In genomic region chr17:44503080-44503842, GRCh38 we compare ENCODE assay signal across 8 cellular contexts. TPM values are rescaled to one million over a fixed set of nuclear protein-coding genes. Genes with fewer than 3 reads are reported as not detected.
DNase-seq lines count a peak whose midpoint lies in the region; TF ChIP-seq lines count a peak whose summit lies in the region.

Gene GPATCH8, minus strand, starts transcription at chr17:44503406. Its CDS starts 36 bp downstream, at chr17:44503370.

- H3K9ac ChIP-seq in neuronal stem cell (ENCODE audit: low read depth, low read length, poor library complexity) (peak within 1 kb of the TSS; percentile 89), subcutaneous abdominal adipose tissue (ENCODE audit: low read length in 5 of 5) (peak within 1 kb of the TSS; percentile 94 to 98 (median 95))

- H3K4ac ChIP-seq in neuronal stem cell (ENCODE audit: low read length), result peak within 1 kb of the TSS; percentile 31

- H3K9me3 ChIP-seq in SJSA1 (replicated peaks), result no peaks in the 10 kb centered on the region
- peaks cover 0 to 2% of the 10 kb centered on the region in 2 donors for H3K9me3 ChIP-seq in neuronal stem cell (replicated peaks in 1 of 2; ENCODE audit: control insufficient read depth in 2 of 2, insufficient read depth in 1 of 2, low read depth in 1 of 2, low read length in 2 of 2)
- H3K9me3 ChIP-seq in subcutaneous abdominal adipose tissue (ENCODE audit: control insufficient read depth in 5 of 5, low read length in 5 of 5), result no peaks in the 10 kb centered on the region

- H2AK5ac ChIP-seq in neuronal stem cell (ENCODE audit: low read depth, low read length), result peak within 1 kb of the TSS; percentile 49

- peaks cover 12% of the 10 kb centered on the region for H3K4me1 ChIP-seq in SJSA1 (replicated peaks)
- peaks cover 0 to 4% of the 10 kb centered on the region in 2 donors for H3K4me1 ChIP-seq in neuronal stem cell (ENCODE audit: control insufficient read depth in 2 of 2, insufficient read depth in 1 of 2, low read depth in 1 of 2, low read length in 2 of 2)
- H3K4me1 ChIP-seq in subcutaneous abdominal adipose tissue (ENCODE audit: control insufficient read depth in 5 of 5, insufficient read depth in 5 of 5, low read length in 5 of 5), result peaks cover 1 to 51% (median 40%) of the 10 kb centered on the region in 5 donors

- H2AFZ ChIP-seq in neuronal stem cell (ENCODE audit: low read length), result peak within 1 kb of the TSS; percentile 83

- H4K91ac ChIP-seq in neuronal stem cell (ENCODE audit: low read depth, low read length, poor library complexity), result no peak within 1 kb of the TSS

- no CpG with 5 or more reads among the region's 73 CpGs for WGBS in neuronal stem cell (ENCODE audit: extremely low coverage in 2 of 2, insufficient read length in 2 of 2, insufficient replicate concordance in 1 of 2), 2 donors

- H4K8ac ChIP-seq in neuronal stem cell (ENCODE audit: low read depth, low read length), result no peak within 1 kb of the TSS

- DNase-seq in GF-D8 (lab: John Stamatoyannopoulos, UW) (peak; percentile 90), HEK293T (ENCODE audit: extremely low spot score) (peak; percentile 96), MV-4-11 (lab: John Stamatoyannopoulos, UW) (peak; percentile 94), SJSA1 (ENCODE audit: low read depth in 1 of 2, low spot score in 2 of 2) (peak; percentile 98 to 99), foreskin melanocyte (peak; percentile 88), neuronal stem cell (ENCODE audit: low spot score) (peak; percentile 96)
- peak; percentile 80 to 92 (median 86) for DNase-seq in activated naive CD4-positive, alpha-beta T cell (lab: John Stamatoyannopoulos, UW)

- H3K4me3 ChIP-seq in SJSA1, result peak within 1 kb of the TSS; percentile 67
- H3K4me3 ChIP-seq in neuronal stem cell (ENCODE audit: low read length in 2 of 2), result peak within 1 kb of the TSS; percentile 74 to 99
- H3K4me3 ChIP-seq in subcutaneous abdominal adipose tissue (ENCODE audit: low read depth in 1 of 5, low read length in 5 of 5), result peak within 1 kb of the TSS; percentile 89 to 98 (median 97)

- H3K36me3 ChIP-seq in SJSA1 (peaks cover 14% of the 10 kb centered on the region; the same call in 1 of the 2 replicates), neuronal stem cell (replicated peaks in 1 of 2; ENCODE audit: control insufficient read depth in 2 of 2, insufficient read depth in 2 of 2, low read length in 2 of 2) (peaks cover 0 to 12% of the 10 kb centered on the region in 2 donors), subcutaneous abdominal adipose tissue (ENCODE audit: control insufficient read depth in 5 of 5, insufficient read depth in 5 of 5, low read length in 5 of 5) (no peaks in the 10 kb centered on the region)

- peak within 1 kb of the TSS; percentile 70 for H3K4me2 ChIP-seq in neuronal stem cell (ENCODE audit: insufficient read depth, low read length, poor library complexity, severe bottlenecking)

- H3K27ac ChIP-seq in SJSA1 (peak within 1 kb of the TSS; percentile 77), neuronal stem cell (replicated peaks; ENCODE audit: low read length) (peak within 1 kb of the TSS; percentile 88), subcutaneous abdominal adipose tissue (ENCODE audit: low read depth, low read length) (peak within 1 kb of the TSS; percentile 88)

- POLR2A ChIA-PET in HEK293T (lab: Yijun Ruan, JAX), result interaction anchor here (0.6 to 2.2 kb wide), 22 partner anchors 8 to 145 kb away, joined by 3 to 16 read pairs (median 4); no protein-coding TSS in a partner anchor

- no peak within 1 kb of the TSS for H2BK12ac ChIP-seq in neuronal stem cell (ENCODE audit: low read length)

- H3K18ac ChIP-seq in neuronal stem cell (ENCODE audit: low read length), result peak within 1 kb of the TSS; percentile 92

- H3K14ac ChIP-seq in neuronal stem cell (ENCODE audit: low read length), result peak within 1 kb of the TSS; percentile 10

- no peak within 1 kb of the TSS for H2BK120ac ChIP-seq in neuronal stem cell (ENCODE audit: low read depth, low read length)

- no peaks in the 10 kb centered on the region for H3K79me1 ChIP-seq in neuronal stem cell (ENCODE audit: low read depth, low read length)

- CTCF ChIA-PET in HEK293T (lab: Yijun Ruan, JAX), result interaction anchor here (0.6 to 1.6 kb wide), 3 partner anchors 8 to 632 kb away, joined by 3 to 4 read pairs (median 4); partner anchors contain the start of gene ACBD4

- H3K27me3 ChIP-seq in SJSA1 (replicated peaks) (no peaks in the 10 kb centered on the region), neuronal stem cell (ENCODE audit: control insufficient read depth in 3 of 3, insufficient read depth in 3 of 3, low read depth in 1 of 3, low read length in 3 of 3) (no peaks in the 10 kb centered on the region), subcutaneous abdominal adipose tissue (ENCODE audit: control insufficient read depth in 5 of 5, insufficient read depth in 4 of 5, low read length in 5 of 5) (no peaks in the 10 kb centered on the region)

- H2BK15ac ChIP-seq in neuronal stem cell (ENCODE audit: low read length), result peak within 1 kb of the TSS; percentile 63

- H3K23ac ChIP-seq in neuronal stem cell (ENCODE audit: low read depth, low read length, poor library complexity), result peak within 1 kb of the TSS; percentile 58

- H2BK5ac ChIP-seq in neuronal stem cell (ENCODE audit: low read length), result peak within 1 kb of the TSS; percentile 75

TF ChIP-seq in HEK293T, 16 proteins besides CTCF, POLR2A, EP300 and RAD21:
- TF ChIP-seq ELF4 (IDR thresholded peaks at IDR 0.05) (peak; percentile 80), L3MBTL2 (conservative IDR thresholded peaks at IDR 0.05) (peak; percentile 85), NFRKB (IDR thresholded peaks at IDR 0.05) (peak; percentile 51; the same call in 1 of the 2 replicates), FOXM1 (IDR thresholded peaks at IDR 0.05; ENCODE audit: borderline replicate concordance) (no peak), SUZ12 (IDR thresholded peaks at IDR 0.05) (no peak), HDGF (IDR thresholded peaks at IDR 0.05; ENCODE audit: borderline replicate concordance) (peak; percentile 72), FOXK2 (IDR thresholded peaks at IDR 0.05) (no peak), ZNF384 (IDR thresholded peaks at IDR 0.05) (no peak)

RNA-seq across cellular contexts. Expression of gene GPATCH8, which starts in this region (rescaled TPM):
- 5.6 and 22.7 TPM in 2 replicates for total RNA-seq in SJSA1 (2014; rRNA removed; shearing (Covaris generic))
- polyA plus RNA-seq in neuronal stem cell (2013, experiment 1 of 2), result 22.8 TPM
- 23.3 TPM for polyA plus RNA-seq in neuronal stem cell (2013, experiment 2 of 2)

Comparison
In these comparisons a context has a peak if more than half of its experiments do, and no peak if none do; other contexts are left out.
1. Peak in every context shown above with its lines: DNase-seq, H3K4me3 ChIP-seq and H3K27ac ChIP-seq.